ENCODE assay signal across 1 cellular context in genomic region chr12:113649256-113649830, GRCh38.
TF ChIP-seq lines count a peak whose summit lies in the region.

No MANE protein-coding gene starts in this region.

TF ChIP-seq in K562, 482 proteins besides CTCF, POLR2A, EP300 and RAD21 (continued from another document and continues in another):
- TF ChIP-seq ZNF764 (CRISPR knock-in tag; IDR thresholded peaks at IDR 0.05; ENCODE audit: low read depth) (no peak), ETV1 (tag; conservative IDR thresholded peaks at IDR 0.05; ENCODE audit: low read depth) (peak; percentile 98), ZNF324 (CRISPR knock-in tag; IDR thresholded peaks at IDR 0.05) (no peak), DEAF1 (CRISPR knock-in tag; IDR thresholded peaks at IDR 0.05) (no peak), ZNF407 (IDR thresholded peaks at IDR 0.05; ENCODE audit: low read depth) (no peak), ZNF444 (CRISPR knock-in tag; IDR thresholded peaks at IDR 0.05) (peak; percentile 67; the same call in 1 of the 2 replicates), BACH1 (tag; IDR thresholded peaks at IDR 0.05) (peak; percentile 68; the same call in 1 of the 2 replicates), SFPQ (IDR thresholded peaks at IDR 0.05; ENCODE audit: low read depth, low read length) (no peak), MEF2A (IDR thresholded peaks at IDR 0.05; ENCODE audit: control insufficient read depth, low read depth, low read length) (peak; percentile 76; the same call in 1 of the 2 replicates), THRB (CRISPR knock-in tag; conservative IDR thresholded peaks at IDR 0.05) (peak; percentile 90), MECOM (CRISPR knock-in tag; IDR thresholded peaks at IDR 0.05) (peak; percentile 96), ATF2 (CRISPR knock-in tag; IDR thresholded peaks at IDR 0.05) (no peak), CUX1 (CRISPR knock-in tag; IDR thresholded peaks at IDR 0.05) (peak; percentile 97), ARID3B (CRISPR knock-in tag; IDR thresholded peaks at IDR 0.05; ENCODE audit: borderline replicate concordance) (no peak), KAT2B (IDR thresholded peaks at IDR 0.05; ENCODE audit: low read depth, low read length) (no peak), NFIX (CRISPR knock-in tag; IDR thresholded peaks at IDR 0.05; ENCODE audit: low read depth) (no peak), DIDO1 (tag; IDR thresholded peaks at IDR 0.05; ENCODE audit: low read depth) (peak; percentile 63), BCL6 (CRISPR knock-in tag; IDR thresholded peaks at IDR 0.05) (peak; percentile 81; the same call in 1 of the 2 replicates), CTCFL (IDR thresholded peaks at IDR 0.05; ENCODE audit: borderline replicate concordance, insufficient read depth, low read depth, low read length, poor library complexity, severe bottlenecking) (no peak), SLC30A9 (CRISPR knock-in tag; IDR thresholded peaks at IDR 0.05) (no peak), ZEB2 (IDR thresholded peaks at IDR 0.05) (peak; percentile 80; the same call in 1 of the 2 replicates), SMARCC2 (IDR thresholded peaks at IDR 0.05; ENCODE audit: low read depth) (peak; percentile 100), COPS2 (conservative IDR thresholded peaks at IDR 0.05) (no peak), ZFP1 (CRISPR knock-in tag; IDR thresholded peaks at IDR 0.05) (no peak), MIER1 (IDR thresholded peaks at IDR 0.05; ENCODE audit: low read depth) (no peak), RCOR1 (IDR thresholded peaks at IDR 0.05; ENCODE audit: borderline replicate concordance in 1 of 2, low read depth in 2 of 2, low read length in 2 of 2) (peak; percentile 94 to 98; a peak in 3 of 4 replicates), HOXB6 (CRISPR knock-in tag; IDR thresholded peaks at IDR 0.05; ENCODE audit: borderline replicate concordance) (no peak), CAMTA2 (CRISPR knock-in tag; conservative IDR thresholded peaks at IDR 0.05) (no peak), CGGBP1 (CRISPR knock-in tag; IDR thresholded peaks at IDR 0.05) (no peak), PCBP1 (IDR thresholded peaks at IDR 0.05; ENCODE audit: low read depth, low read length, poor library complexity, severe bottlenecking) (no peak), PHF8 (IDR thresholded peaks at IDR 0.05; ENCODE audit: borderline replicate concordance, low read length) (no peak)
